Comparison of ENCODE assay signal across 15 cellular contexts in genomic region chr16:30141750-30142149, GRCh38. TPM values are rescaled to one million over a fixed set of nuclear protein-coding genes. Genes with fewer than 3 reads are reported as not detected.
DNase-seq lines count a peak whose midpoint lies in the region; ATAC-seq, FAIRE-seq and TF ChIP-seq lines count a peak whose summit lies in the region.
"Had no signal": no experiment of that assay in that cellular context is flagged by ENCODE, and none has a peak within 500 bp of the region (broad histone marks: within the 10 kb centered on the region; RNA-seq: fewer than 3 reads in every experiment).

No MANE protein-coding gene starts in this region.

- H3K27me3 ChIP-seq in HepG2 (ENCODE audit: control insufficient read depth in 1 of 2, insufficient read depth in 2 of 2, low read length in 2 of 2) (no peaks in the 10 kb centered on the region), right lobe of liver (no peaks in the 10 kb centered on the region)

- BruUV-seq in HepG2 (replicated peaks; lab: Mats Ljungman, UMichigan), result no TSS peak

- H3K4me3 ChIP-seq in HepG2 (replicated peaks in 1 of 3; ENCODE audit: insufficient read depth in 1 of 3, low read depth in 2 of 3, low read length in 3 of 3) (no peak overlapping the region), right lobe of liver (no peak overlapping the region), coronary artery (no peak overlapping the region)

- peak; percentile 10 for DNase-seq in activated CD4-positive, alpha-beta T cell treated with anti-CD3 and anti-CD28 coated beads for 36 hours
- DNase-seq in activated CD4-positive, alpha-beta T cell treated with anti-CD3 and anti-CD28 coated beads for 1 hour, result no peak
- peak; percentile 30 for DNase-seq in HepG2 (ENCODE audit: low spot score)
- DNase-seq in right lobe of liver, result no peak
- DNase-seq in left cardiac atrium, result no peak
- DNase-seq in coronary artery (ENCODE audit: low spot score), result no peak
- DNase-seq: AML-193, DMS79 treated with DMSO at 0.1 percent for 48 hours, NCI-H1105 treated with DMSO at 0.1 percent for 48 hours, NCI-H1694, NCI-H2081 treated with DMSO at 0.1 percent for 48 hours had no signal

- peaks cover 20% of the 10 kb centered on the region for H3K4me1 Mint-ChIP-seq in activated CD4-positive, alpha-beta T cell treated with anti-CD3 and anti-CD28 coated beads for 36 hours

- peak; percentile 52 for ATAC-seq in activated CD4-positive, alpha-beta T cell treated with anti-CD3 and anti-CD28 coated beads for 36 hours
- no peak for ATAC-seq in HepG2
- ATAC-seq in right lobe of liver, result no peak
- no peak for ATAC-seq in left cardiac atrium
- ATAC-seq: Panc1 had no signal

- POLR2A ChIA-PET in activated CD4-positive, alpha-beta T cell treated with anti-CD3 and anti-CD28 coated beads for 36 hours (lab: Charles Lee), result no interaction called here
- POLR2A ChIA-PET in HepG2 (lab: Yijun Ruan, JAX), result no interaction called here

- TF ChIP-seq CTCF in HepG2 (CRISPR knock-in tag; IDR thresholded peaks at IDR 0.05), result no peak
- no peak for TF ChIP-seq CTCF in right lobe of liver (IDR thresholded peaks at IDR 0.05)
- TF ChIP-seq CTCF in coronary artery (IDR thresholded peaks at IDR 0.05), result no peak

- no peaks in the 10 kb centered on the region for H3K27me3 Mint-ChIP-seq in activated CD4-positive, alpha-beta T cell treated with anti-CD3 and anti-CD28 coated beads for 36 hours

- H2AFZ ChIP-seq in HepG2 (ENCODE audit: low read length), result no peak overlapping the region

- H3K4me3 Mint-ChIP-seq in activated CD4-positive, alpha-beta T cell treated with anti-CD3 and anti-CD28 coated beads for 36 hours, result no peak overlapping the region

- no peak overlapping the region for H3K27ac Mint-ChIP-seq in activated CD4-positive, alpha-beta T cell treated with anti-CD3 and anti-CD28 coated beads for 36 hours

- intact Hi-C loops in activated CD4-positive, alpha-beta T cell treated with anti-CD3 and anti-CD28 coated beads for 36 hours (cut with DNase I, micrococcal nuclease), result no loop called here
- intact Hi-C loops in HepG2 (cut with micrococcal nuclease; ENCODE audit: unreplicated experiment) (no loop called here), right lobe of liver (cut with DNase I) (no loop called here), left cardiac atrium (cut with DNase I) (no loop called here)

- H3K79me2 ChIP-seq in HepG2 (ENCODE audit: insufficient read depth, low read length), result no peaks in the 10 kb centered on the region

- H3K36me3 ChIP-seq in HepG2 (replicated peaks in 1 of 2; ENCODE audit: control insufficient read depth in 1 of 2, insufficient read depth in 2 of 2, low read length in 2 of 2) (no peaks in the 10 kb centered on the region), right lobe of liver (no peaks in the 10 kb centered on the region)

- FAIRE-seq in HepG2 (lab: Jason Lieb, UNC), result no peak

- H3K9ac ChIP-seq in HepG2 (ENCODE audit: insufficient read depth, low read depth, low read length), result no peak overlapping the region

- peaks cover 77% of the 10 kb centered on the region for H3K4me1 ChIP-seq in HepG2 (ENCODE audit: insufficient read depth, low read length)
- H3K4me1 ChIP-seq in right lobe of liver, result no peaks in the 10 kb centered on the region

- in situ Hi-C loops in HepG2 (cut with HindIII; ENCODE audit: extremely low pct_ligation_motif_present, low pct_unique_long_range_greater_than_20kb), result no loop called here

- no peaks in the 10 kb centered on the region for H4K20me1 ChIP-seq in HepG2 (ENCODE audit: insufficient read depth, low read length)

- TF ChIP-seq POLR2A in HepG2 (IDR thresholded peaks at IDR 0.05; ENCODE audit: insufficient read depth in 1 of 2, low read depth in 2 of 2, low read length in 2 of 2) (no peak), right lobe of liver (IDR thresholded peaks at IDR 0.05) (no peak)

- CTCF ChIA-PET in activated CD4-positive, alpha-beta T cell treated with anti-CD3 and anti-CD28 coated beads for 36 hours (lab: Charles Lee), result no interaction called here
- CTCF ChIA-PET in HepG2 (lab: Yijun Ruan, JAX; ENCODE audit: low intra/inter-chr PET ratio, low total read pairs), result no interaction called here

- no peak for TF ChIP-seq RAD21 in HepG2 (CRISPR knock-in tag; IDR thresholded peaks at IDR 0.05)

- H3K36me3 Mint-ChIP-seq in activated CD4-positive, alpha-beta T cell treated with anti-CD3 and anti-CD28 coated beads for 36 hours (ENCODE audit: low read depth), result no peaks in the 10 kb centered on the region

- peak overlapping the region; percentile 35 for H3K27ac ChIP-seq in HepG2 (ENCODE audit: extremely low read length, insufficient read depth, low read length)
- no peak overlapping the region for H3K27ac ChIP-seq in right lobe of liver
- no peak overlapping the region for H3K27ac ChIP-seq in coronary artery
- H3K27ac ChIP-seq: 22Rv1, C4-2B had no signal

- H3K9me3 Mint-ChIP-seq in activated CD4-positive, alpha-beta T cell treated with anti-CD3 and anti-CD28 coated beads for 36 hours (ENCODE audit: low read depth), result no peaks in the 10 kb centered on the region

- TF ChIP-seq EP300 in HepG2 (IDR thresholded peaks at IDR 0.05; ENCODE audit: low read depth in 2 of 2, low read length in 2 of 2) (no peak), HepG2 (CRISPR knock-in tag; IDR thresholded peaks at IDR 0.05; ENCODE audit: borderline replicate concordance) (no peak)

- no peak overlapping the region for H3K4me2 ChIP-seq in HepG2 (ENCODE audit: low read depth, low read length)

- H3K9me3 ChIP-seq in HepG2 (ENCODE audit: low read length) (no peaks in the 10 kb centered on the region), right lobe of liver (no peaks in the 10 kb centered on the region)

- 89% methylated on average over 2 of the region's 2 CpGs for WGBS in HepG2 (ENCODE audit: low lambda C conversion rate)
- WGBS in right lobe of liver (ENCODE audit: insufficient coverage, low coverage, low lambda C conversion rate, missing lambda C conversion rate), result 92% methylated on average over 2 of the region's 2 CpGs

RNA-seq across cellular contexts. Expression of gene MAPK3, which starts 18.7 kb away (rescaled TPM):
- total RNA-seq in activated CD4-positive, alpha-beta T cell treated with anti-CD3 and anti-CD28 coated beads for 36 hours, result 10 to 100 TPM; 59.0 to 81.7 TPM
- 27.7 and 32.5 TPM in 2 replicates for total RNA-seq in HepG2 (2016; rRNA removed; fragmentation: Illumina TruSeq; extraction: Trizol)
- 24.4 and 27.2 TPM in 2 replicates for total RNA-seq in HepG2 (2016; cell fraction: cytosol; rRNA removed; fragmentation: Illumina TruSeq; extraction: Trizol; ENCODE audit: low read depth)
- total RNA-seq in HepG2 (2016; cell fraction: insoluble cytoplasmic fraction; rRNA removed; fragmentation: Illumina TruSeq; extraction: Trizol), result 27.3 and 33.3 TPM in 2 replicates
- 32.8 and 33.8 TPM in 2 replicates for total RNA-seq in HepG2 (2016; cell fraction: membrane; rRNA removed; fragmentation: Illumina TruSeq; extraction: Trizol)
- total RNA-seq in HepG2 (2016; cell fraction: nucleus; rRNA removed; fragmentation: Illumina TruSeq; extraction: Trizol), result 12.2 and 14.0 TPM in 2 replicates
- 168 and 206 TPM in 2 replicates for polyA plus RNA-seq in HepG2 (2011; rRNA removed)
- 105 and 131 TPM in 2 replicates for polyA plus RNA-seq in HepG2 (2011; cell fraction: cytosol; rRNA removed)
- 199 and 240 TPM in 2 replicates for polyA plus RNA-seq in HepG2 (2011; cell fraction: nucleus; rRNA removed)
- 81.8 and 84.6 TPM in 2 replicates for polyA plus RNA-seq in HepG2 (2012)
- polyA plus RNA-seq in HepG2 (2016; cell fraction: cytosol; fragmentation: Illumina TruSeq; extraction: Trizol; ENCODE audit: low read depth), result 52.0 and 57.0 TPM in 2 replicates
- 71.9 and 74.1 TPM in 2 replicates for polyA plus RNA-seq in HepG2 (2016; cell fraction: insoluble cytoplasmic fraction; fragmentation: Illumina TruSeq; extraction: Trizol; ENCODE audit: low read depth)
- polyA plus RNA-seq in HepG2 (2016; cell fraction: membrane; fragmentation: Illumina TruSeq; extraction: Trizol; ENCODE audit: low read depth), result 68.0 and 70.1 TPM in 2 replicates
- 55.9 and 63.0 TPM in 2 replicates for polyA plus RNA-seq in HepG2 (2016; cell fraction: nucleus; fragmentation: Illumina TruSeq; extraction: Trizol; ENCODE audit: insufficient read depth, low read depth)
- polyA minus RNA-seq in HepG2 (2011; rRNA and poly(A)+ RNA removed; ENCODE audit: low replicate concordance), result 46.5 and 80.5 TPM in 2 replicates
- 28.9 and 31.8 TPM in 2 replicates for polyA minus RNA-seq in HepG2 (2011; cell fraction: cytosol; rRNA and poly(A)+ RNA removed)
- 31.0 and 39.2 TPM in 2 replicates for polyA minus RNA-seq in HepG2 (2011; cell fraction: nucleus; rRNA and poly(A)+ RNA removed)
- total RNA-seq in right lobe of liver, result 10 to 100 TPM in 5 of 6 experiments, 1 to 10 TPM in 1; 7.4 to 24.1 (median 16.0) TPM
- total RNA-seq in left cardiac atrium, result 10 to 100 TPM; 56.9 to 59.6 TPM

RNA-seq across cellular contexts. Expression of gene GDPD3, which starts 28.4 kb away (rescaled TPM):
- total RNA-seq in activated CD4-positive, alpha-beta T cell treated with anti-CD3 and anti-CD28 coated beads for 36 hours, result 1 to 10 TPM; 6.1 to 7.0 TPM
- 14.3 and 20.6 TPM in 2 replicates for total RNA-seq in HepG2 (2016; rRNA removed; fragmentation: Illumina TruSeq; extraction: Trizol)
- 77.8 and 81.7 TPM in 2 replicates for total RNA-seq in HepG2 (2016; cell fraction: cytosol; rRNA removed; fragmentation: Illumina TruSeq; extraction: Trizol; ENCODE audit: low read depth)
- total RNA-seq in HepG2 (2016; cell fraction: insoluble cytoplasmic fraction; rRNA removed; fragmentation: Illumina TruSeq; extraction: Trizol), result 18.6 and 20.5 TPM in 2 replicates
- total RNA-seq in HepG2 (2016; cell fraction: membrane; rRNA removed; fragmentation: Illumina TruSeq; extraction: Trizol), result 48.3 and 54.4 TPM in 2 replicates
- 7.6 and 12.3 TPM in 2 replicates for total RNA-seq in HepG2 (2016; cell fraction: nucleus; rRNA removed; fragmentation: Illumina TruSeq; extraction: Trizol)
- 18.7 and 21.2 TPM in 2 replicates for polyA plus RNA-seq in HepG2 (2011; rRNA removed)
- polyA plus RNA-seq in HepG2 (2011; cell fraction: cytosol; rRNA removed), result 12.2 and 14.1 TPM in 2 replicates
- polyA plus RNA-seq in HepG2 (2011; cell fraction: nucleus; rRNA removed), result 55.4 and 67.8 TPM in 2 replicates
- 10.4 and 27.8 TPM in 2 replicates for polyA plus RNA-seq in HepG2 (2012)
- 113 and 123 TPM in 2 replicates for polyA plus RNA-seq in HepG2 (2016; cell fraction: cytosol; fragmentation: Illumina TruSeq; extraction: Trizol; ENCODE audit: low read depth)
- polyA plus RNA-seq in HepG2 (2016; cell fraction: insoluble cytoplasmic fraction; fragmentation: Illumina TruSeq; extraction: Trizol; ENCODE audit: low read depth), result 19.3 and 21.1 TPM in 2 replicates
- polyA plus RNA-seq in HepG2 (2016; cell fraction: membrane; fragmentation: Illumina TruSeq; extraction: Trizol; ENCODE audit: low read depth), result 79.9 and 83.9 TPM in 2 replicates
- polyA plus RNA-seq in HepG2 (2016; cell fraction: nucleus; fragmentation: Illumina TruSeq; extraction: Trizol; ENCODE audit: insufficient read depth, low read depth), result 23.3 and 24.8 TPM in 2 replicates
- 11.3 and 12.4 TPM in 2 replicates for polyA minus RNA-seq in HepG2 (2011; rRNA and poly(A)+ RNA removed; ENCODE audit: low replicate concordance)
- 4.6 and 9.4 TPM in 2 replicates for polyA minus RNA-seq in HepG2 (2011; cell fraction: cytosol; rRNA and poly(A)+ RNA removed)
- polyA minus RNA-seq in HepG2 (2011; cell fraction: nucleus; rRNA and poly(A)+ RNA removed), result 8.9 and 9.7 TPM in 2 replicates
- total RNA-seq in right lobe of liver, result 1 to 10 TPM in 4 of 6 experiments, under 1 TPM in 1, not detected in 1; 0.19 to 2.3 (median 2.3) TPM
- total RNA-seq in left cardiac atrium, result 1 to 10 TPM; 2.6 to 3.4 TPM
- total RNA-seq: H4 had no signal

RNA-seq across cellular contexts. Expression of gene CORO1A, which starts 41.7 kb away (rescaled TPM):
- 1,000 to 10,000 TPM in 1 of 2 experiments, 100 to 1,000 TPM in 1; 997 to 1,175 TPM for total RNA-seq in activated CD4-positive, alpha-beta T cell treated with anti-CD3 and anti-CD28 coated beads for 36 hours
- total RNA-seq in HepG2 (2016; rRNA removed; fragmentation: Illumina TruSeq; extraction: Trizol) (5.4 and 6.5 TPM in 2 replicates), right lobe of liver (10 to 100 TPM in 1 of 6 experiments, 1 to 10 TPM in 5; 7.0 to 15.2 (median 7.9) TPM), left cardiac atrium (10 to 100 TPM; 14.8 to 32.0 TPM)
- 1.5 and 2.3 TPM in 2 replicates for total RNA-seq in HepG2 (2016; cell fraction: cytosol; rRNA removed; fragmentation: Illumina TruSeq; extraction: Trizol; ENCODE audit: low read depth)
- total RNA-seq in HepG2 (2016; cell fraction: insoluble cytoplasmic fraction; rRNA removed; fragmentation: Illumina TruSeq; extraction: Trizol), result 5.9 and 7.5 TPM in 2 replicates
- 2.0 and 3.3 TPM in 2 replicates for total RNA-seq in HepG2 (2016; cell fraction: membrane; rRNA removed; fragmentation: Illumina TruSeq; extraction: Trizol)
- total RNA-seq in HepG2 (2016; cell fraction: nucleus; rRNA removed; fragmentation: Illumina TruSeq; extraction: Trizol), result 2.5 and 3.5 TPM in 2 replicates
- polyA plus RNA-seq in HepG2 (2011; rRNA removed), result 9.5 and 12.9 TPM in 2 replicates
- 10.4 and 20.0 TPM in 2 replicates for polyA plus RNA-seq in HepG2 (2011; cell fraction: cytosol; rRNA removed)
- polyA plus RNA-seq in HepG2 (2011; cell fraction: nucleus; rRNA removed), result 13.6 and 19.0 TPM in 2 replicates
- polyA plus RNA-seq in HepG2 (2012), result 2.5 and 4.0 TPM in 2 replicates
- 1.6 TPM in 2 replicates for polyA plus RNA-seq in HepG2 (2016; cell fraction: cytosol; fragmentation: Illumina TruSeq; extraction: Trizol; ENCODE audit: low read depth)
- polyA plus RNA-seq in HepG2 (2016; cell fraction: insoluble cytoplasmic fraction; fragmentation: Illumina TruSeq; extraction: Trizol; ENCODE audit: low read depth), result 7.6 and 10.2 TPM in 2 replicates
- 1.9 and 2.1 TPM in 2 replicates for polyA plus RNA-seq in HepG2 (2016; cell fraction: membrane; fragmentation: Illumina TruSeq; extraction: Trizol; ENCODE audit: low read depth)
- 4.7 and 5.6 TPM in 2 replicates for polyA plus RNA-seq in HepG2 (2016; cell fraction: nucleus; fragmentation: Illumina TruSeq; extraction: Trizol; ENCODE audit: insufficient read depth, low read depth)
- 0.94 and 16.6 TPM in 2 replicates for polyA minus RNA-seq in HepG2 (2011; rRNA and poly(A)+ RNA removed; ENCODE audit: low replicate concordance)
- 4.0 and 8.4 TPM in 2 replicates for polyA minus RNA-seq in HepG2 (2011; cell fraction: cytosol; rRNA and poly(A)+ RNA removed)
- 1.5 and 1.8 TPM in 2 replicates for polyA minus RNA-seq in HepG2 (2011; cell fraction: nucleus; rRNA and poly(A)+ RNA removed)

RNA-seq across cellular contexts. Expression of gene YPEL3, which starts 45.7 kb away (rescaled TPM):
- total RNA-seq in activated CD4-positive, alpha-beta T cell treated with anti-CD3 and anti-CD28 coated beads for 36 hours, result 10 to 100 TPM; 17.4 to 19.1 TPM
- total RNA-seq in HepG2 (2016; rRNA removed; fragmentation: Illumina TruSeq; extraction: Trizol), result 4.8 and 5.4 TPM in 2 replicates
- 15.6 and 18.9 TPM in 2 replicates for total RNA-seq in HepG2 (2016; cell fraction: cytosol; rRNA removed; fragmentation: Illumina TruSeq; extraction: Trizol; ENCODE audit: low read depth)
- total RNA-seq in HepG2 (2016; cell fraction: insoluble cytoplasmic fraction; rRNA removed; fragmentation: Illumina TruSeq; extraction: Trizol), result 3.6 and 7.4 TPM in 2 replicates
- 16.8 and 17.0 TPM in 2 replicates for total RNA-seq in HepG2 (2016; cell fraction: membrane; rRNA removed; fragmentation: Illumina TruSeq; extraction: Trizol)
- total RNA-seq in HepG2 (2016; cell fraction: nucleus; rRNA removed; fragmentation: Illumina TruSeq; extraction: Trizol), result 3.7 and 3.9 TPM in 2 replicates
- polyA plus RNA-seq in HepG2 (2011; rRNA removed), result 47.0 and 63.6 TPM in 2 replicates
- 39.4 and 54.7 TPM in 2 replicates for polyA plus RNA-seq in HepG2 (2011; cell fraction: cytosol; rRNA removed)
- polyA plus RNA-seq in HepG2 (2011; cell fraction: nucleus; rRNA removed), result 83.9 and 94.9 TPM in 2 replicates
- 69.8 and 96.9 TPM in 2 replicates for polyA plus RNA-seq in HepG2 (2012)
- 32.9 and 34.4 TPM in 2 replicates for polyA plus RNA-seq in HepG2 (2016; cell fraction: cytosol; fragmentation: Illumina TruSeq; extraction: Trizol; ENCODE audit: low read depth)
- polyA plus RNA-seq in HepG2 (2016; cell fraction: insoluble cytoplasmic fraction; fragmentation: Illumina TruSeq; extraction: Trizol; ENCODE audit: low read depth), result 7.4 and 9.0 TPM in 2 replicates
- polyA plus RNA-seq in HepG2 (2016; cell fraction: membrane; fragmentation: Illumina TruSeq; extraction: Trizol; ENCODE audit: low read depth), result 23.4 and 24.5 TPM in 2 replicates
- polyA plus RNA-seq in HepG2 (2016; cell fraction: nucleus; fragmentation: Illumina TruSeq; extraction: Trizol; ENCODE audit: insufficient read depth, low read depth), result 12.2 and 14.9 TPM in 2 replicates
- 4.9 and 32.0 TPM in 2 replicates for polyA minus RNA-seq in HepG2 (2011; rRNA and poly(A)+ RNA removed; ENCODE audit: low replicate concordance)
- 14.5 and 16.8 TPM in 2 replicates for polyA minus RNA-seq in HepG2 (2011; cell fraction: cytosol; rRNA and poly(A)+ RNA removed)
- 7.6 and 11.2 TPM in 2 replicates for polyA minus RNA-seq in HepG2 (2011; cell fraction: nucleus; rRNA and poly(A)+ RNA removed)
- total RNA-seq in right lobe of liver, result 10 to 100 TPM; 13.5 to 46.5 (median 21.9) TPM
- total RNA-seq in left cardiac atrium, result 10 to 100 TPM; 39.5 to 54.1 TPM

RNA-seq across cellular contexts. Expression of gene TBX6, which starts 50.0 kb away (rescaled TPM):
- 1 to 10 TPM; 2.7 to 3.0 TPM for total RNA-seq in activated CD4-positive, alpha-beta T cell treated with anti-CD3 and anti-CD28 coated beads for 36 hours
- 0.24 TPM in 1 of 2 replicates, not detected in the other for total RNA-seq in HepG2 (2016; rRNA removed; fragmentation: Illumina TruSeq; extraction: Trizol)
- 0.09 and 0.20 TPM in 2 replicates for total RNA-seq in HepG2 (2016; cell fraction: cytosol; rRNA removed; fragmentation: Illumina TruSeq; extraction: Trizol; ENCODE audit: low read depth)
- total RNA-seq in HepG2 (2016; cell fraction: insoluble cytoplasmic fraction; rRNA removed; fragmentation: Illumina TruSeq; extraction: Trizol), result 0.16 and 0.37 TPM in 2 replicates
- total RNA-seq in HepG2 (2016; cell fraction: membrane; rRNA removed; fragmentation: Illumina TruSeq; extraction: Trizol), result 0.21 and 0.22 TPM in 2 replicates
- 0.25 and 0.47 TPM in 2 replicates for total RNA-seq in HepG2 (2016; cell fraction: nucleus; rRNA removed; fragmentation: Illumina TruSeq; extraction: Trizol)
- polyA plus RNA-seq in HepG2 (2011; rRNA removed), result 0.42 and 0.51 TPM in 2 replicates
- polyA plus RNA-seq in HepG2 (2011; cell fraction: cytosol; rRNA removed), result 0.08 and 0.24 TPM in 2 replicates
- 1.6 and 1.8 TPM in 2 replicates for polyA plus RNA-seq in HepG2 (2011; cell fraction: nucleus; rRNA removed)
- 0.36 and 0.44 TPM in 2 replicates for polyA plus RNA-seq in HepG2 (2012)
- polyA plus RNA-seq in HepG2 (2016; cell fraction: cytosol; fragmentation: Illumina TruSeq; extraction: Trizol; ENCODE audit: low read depth), result 0.35 and 0.51 TPM in 2 replicates
- polyA plus RNA-seq in HepG2 (2016; cell fraction: insoluble cytoplasmic fraction; fragmentation: Illumina TruSeq; extraction: Trizol; ENCODE audit: low read depth), result 0.25 and 0.34 TPM in 2 replicates
- polyA plus RNA-seq in HepG2 (2016; cell fraction: membrane; fragmentation: Illumina TruSeq; extraction: Trizol; ENCODE audit: low read depth), result 0.39 and 0.63 TPM in 2 replicates
- polyA plus RNA-seq in HepG2 (2016; cell fraction: nucleus; fragmentation: Illumina TruSeq; extraction: Trizol; ENCODE audit: insufficient read depth, low read depth), result 0.78 and 1.4 TPM in 2 replicates
- polyA minus RNA-seq in HepG2 (2011; rRNA and poly(A)+ RNA removed; ENCODE audit: low replicate concordance), result 1.1 TPM in 1 of 2 replicates, not detected in the other
- not detected in 2 replicates for polyA minus RNA-seq in HepG2 (2011; cell fraction: cytosol; rRNA and poly(A)+ RNA removed)
- polyA minus RNA-seq in HepG2 (2011; cell fraction: nucleus; rRNA and poly(A)+ RNA removed), result 0.39 and 0.62 TPM in 2 replicates
- total RNA-seq in right lobe of liver, result under 1 TPM; 0.37 to 0.68 (median 0.42) TPM
- total RNA-seq in left cardiac atrium, result under 1 TPM; 0.55 to 0.80 TPM
- total RNA-seq: H4 had no signal

Comparison
In these comparisons a context has a peak if more than half of its experiments do, and no peak if none do; other contexts are left out.
1. DNase-seq: peak in activated CD4-positive, alpha-beta T cell treated with anti-CD3 and anti-CD28 coated beads for 36 hours (single experiment) and HepG2 (single experiment); none in activated CD4-positive, alpha-beta T cell treated with anti-CD3 and anti-CD28 coated beads for 1 hour (single experiment), right lobe of liver (0 of 3), left cardiac atrium (single experiment) and coronary artery (single experiment).
2. RNA of gene CORO1A, which starts 41.7 kb away (total RNA-seq): 997 to 1,175 TPM in activated CD4-positive, alpha-beta T cell treated with anti-CD3 and anti-CD28 coated beads for 36 hours; 14.8 to 32.0 TPM in left cardiac atrium, 7.0 to 15.2 TPM in right lobe of liver and 1.5 to 7.5 TPM in HepG2; every median in the first group is over 10 times any median in the second.